ENCODE assay signal across 1 cellular context in the genomic region with DNA sequence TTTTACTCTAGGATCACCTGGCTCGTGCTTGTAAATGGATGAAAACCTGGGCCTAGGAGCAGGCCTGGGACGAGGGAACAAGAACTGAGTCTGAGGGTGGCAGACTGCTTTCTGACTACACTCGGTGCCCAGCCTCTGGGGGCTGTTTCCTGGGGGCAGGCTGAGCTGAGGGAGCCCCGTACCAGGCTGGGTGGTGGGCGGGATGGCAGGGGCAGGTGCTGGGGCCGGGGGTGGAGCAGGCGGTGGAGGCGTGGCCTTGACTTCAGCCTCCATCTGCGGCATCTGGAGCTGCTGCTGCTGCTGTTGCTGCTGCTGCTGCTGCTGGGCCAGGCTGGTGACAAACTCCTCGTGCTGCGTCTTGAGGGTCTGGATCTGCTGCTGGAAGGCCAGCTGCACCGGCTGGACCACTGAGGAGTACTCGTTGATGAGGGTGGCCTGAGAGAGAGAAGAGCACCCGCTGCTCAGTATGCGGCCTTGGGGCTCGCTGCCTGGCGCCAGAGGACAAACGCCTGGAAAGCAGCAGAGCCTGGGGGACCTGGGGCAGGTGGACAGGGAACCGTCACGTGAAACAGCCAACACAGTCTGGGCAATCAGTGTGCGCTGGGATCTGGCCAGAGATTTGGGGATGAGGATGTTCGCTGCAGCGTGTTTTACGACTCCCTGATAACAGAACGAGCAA.
TF ChIP-seq lines count a peak whose summit lies in the region.

No MANE protein-coding gene starts in this region.

TF ChIP-seq in H1, 55 proteins besides CTCF, POLR2A, EP300 and RAD21:
- no peak for TF ChIP-seq MAFK (IDR thresholded peaks at IDR 0.05; ENCODE audit: low read depth, low read length)
- TF ChIP-seq CREB1 (IDR thresholded peaks at IDR 0.05) = no peak
- no peak for TF ChIP-seq CTBP2 (IDR thresholded peaks at IDR 0.05; ENCODE audit: borderline replicate concordance, insufficient read depth, insufficient read length, low read length)
- TF ChIP-seq TEAD4 (IDR thresholded peaks at IDR 0.05; ENCODE audit: low read depth, low read length) = no peak
- no peak for TF ChIP-seq SP1 (IDR thresholded peaks at IDR 0.05; ENCODE audit: low read depth, low read length)
- TF ChIP-seq, protein P1, sequence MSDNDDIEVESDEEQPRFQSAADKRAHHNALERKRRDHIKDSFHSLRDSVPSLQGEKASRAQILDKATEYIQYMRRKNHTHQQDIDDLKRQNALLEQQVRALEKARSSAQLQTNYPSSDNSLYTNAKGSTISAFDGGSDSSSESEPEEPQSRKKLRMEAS (IDR thresholded peaks at IDR 0.05) = no peak
- no peak for TF ChIP-seq CBX8 (IDR thresholded peaks at IDR 0.05; ENCODE audit: borderline replicate concordance, low read depth, low read length)
- no peak for TF ChIP-seq EGR1 (IDR thresholded peaks at IDR 0.05; ENCODE audit: borderline replicate concordance, low read depth, low read length)
- no peak for TF ChIP-seq HDAC2 (IDR thresholded peaks at IDR 0.05; ENCODE audit: borderline replicate concordance in 1 of 2, low read depth in 2 of 2, low read length in 2 of 2)
